9 cellular contexts compared by ENCODE assay signal in genomic region chr4:190110033-190110432, GRCh38. TPM values are rescaled to one million over a fixed set of nuclear protein-coding genes. Genes with fewer than 3 reads are reported as not detected.
"Had no signal": no experiment of that assay in that cellular context is flagged by ENCODE, and none has a peak within 500 bp of the region (broad histone marks: within the 10 kb centered on the region; RNA-seq: fewer than 3 reads in every experiment).

No MANE protein-coding gene starts in this region.

RNA-seq across cellular contexts. Expression of gene DBET, which starts 45.7 kb away (rescaled TPM):
- total RNA-seq: activated CD4-positive, alpha-beta T cell treated with anti-CD3 and anti-CD28 coated beads for 36 hours; activated CD8-positive, alpha-beta T cell treated with anti-CD3 and anti-CD28 coated beads for 36 hours; activated naive CD8-positive, alpha-beta T cell treated with anti-CD3 and anti-CD28 coated beads for 36 hours; activated T-cell treated with anti-CD3 and anti-CD28 coated beads, Interleukin-2, amount 50 U/mL, for 72 hours; activated T-helper 2 cell treated with anti-CD3 and anti-CD28 coated beads, Interferon-gamma antibody, Interleukin-2, Interleukin-4, amounts not matched to agents 10 μg/mL and 5 μg/mL and 100 μg/mL, durations not matched to agents 14 hours and 24 hours and 36 hours; cardiac muscle cell; Peyer's patch; SJSA1; T-helper 2 cell treated with Interferon-gamma antibody and Interleukin-4, amounts not matched to agents 100 ng/mL and 5 ng/mL, for 36 hours had no signal
